1 cellular context compared by ENCODE assay signal in genomic region chr14:49768301-49769121, GRCh38.
TF ChIP-seq lines count a peak whose summit lies in the region.

No MANE protein-coding gene starts in this region.

TF ChIP-seq in GM12878, 131 proteins besides CTCF, POLR2A, EP300 and RAD21 (continued from another document):
- TF ChIP-seq ZBTB33 (IDR thresholded peaks at IDR 0.05) (no peak), PBX3 (IDR thresholded peaks at IDR 0.05; ENCODE audit: insufficient replicate concordance, low read depth, low read length) (no peak), ZBED1 (IDR thresholded peaks at IDR 0.05; ENCODE audit: borderline replicate concordance) (no peak), SPI1 (IDR thresholded peaks at IDR 0.05; ENCODE audit: borderline replicate concordance, insufficient read depth, low read depth, low read length) (no peak), RCOR1 (conservative IDR thresholded peaks at IDR 0.05; ENCODE audit: low read depth, low read length) (no peak), EGR1 (IDR thresholded peaks at IDR 0.05; ENCODE audit: borderline replicate concordance in 1 of 2, low read depth in 2 of 2, low read length in 2 of 2) (peak in 1 of 2 experiments; percentile 46; a peak in 1 of 3 replicates), CHD2 (IDR thresholded peaks at IDR 0.05; ENCODE audit: borderline replicate concordance, low read depth, low read length) (no peak), ETV6 (conservative IDR thresholded peaks at IDR 0.05 in 1 of 2, IDR thresholded peaks at IDR 0.05 in 1 of 2; ENCODE audit: borderline replicate concordance in 1 of 2, low read depth in 1 of 2) (no peak), FOS (IDR thresholded peaks at IDR 0.05; ENCODE audit: borderline replicate concordance, extremely low read depth, insufficient read length) (no peak), CREM (IDR thresholded peaks at IDR 0.05; ENCODE audit: low read depth) (peak; percentile 48), BCL3 (IDR thresholded peaks at IDR 0.05; ENCODE audit: borderline replicate concordance, insufficient read depth, low read depth, low read length, poor library complexity, severe bottlenecking) (peak; percentile 19), SUZ12 (IDR thresholded peaks at IDR 0.05; ENCODE audit: unreplicated experiment) (no peak), NRF1 (conservative IDR thresholded peaks at IDR 0.05; ENCODE audit: low read depth, low read length) (no peak), STAT3 (IDR thresholded peaks at IDR 0.05; ENCODE audit: low read depth, low read length) (no peak), RBBP5 (conservative IDR thresholded peaks at IDR 0.05) (no peak), ZNF274 (IDR thresholded peaks at IDR 0.05; ENCODE audit: insufficient read depth, insufficient read length) (no peak), POLR2AphosphoS5 (IDR thresholded peaks at IDR 0.05; ENCODE audit: low read length) (0 out of 2 replicates have a peak, but pooled peaks have one; percentile 8), BRCA1 (IDR thresholded peaks at IDR 0.05; ENCODE audit: low read depth, low read length) (no peak), SIN3A (IDR thresholded peaks at IDR 0.05; ENCODE audit: low read depth, low read length) (peak; percentile 49), CHD1 (IDR thresholded peaks at IDR 0.05; ENCODE audit: low read depth, low read length) (0 out of 2 replicates have a peak, but pooled peaks have one; percentile 79), EED (IDR thresholded peaks at IDR 0.05; ENCODE audit: low read depth) (peak; percentile 14; the same call in 1 of the 2 replicates), ATF2 (IDR thresholded peaks at IDR 0.05; ENCODE audit: low read length) (no peak), E2F4 (IDR thresholded peaks at IDR 0.05; ENCODE audit: low read depth, low read length) (no peak), E2F8 (IDR thresholded peaks at IDR 0.05; ENCODE audit: low read depth, partially characterized antibody) (peak; percentile 72), ATF7 (IDR thresholded peaks at IDR 0.05; ENCODE audit: low read depth) (peak; percentile 66), ZNF24 (IDR thresholded peaks at IDR 0.05) (no peak), WRNIP1 (IDR thresholded peaks at IDR 0.05; ENCODE audit: borderline replicate concordance, low read depth, low read length) (no peak), ZBTB4 (CRISPR knock-in tag; IDR thresholded peaks at IDR 0.05) (no peak), ZNF384 (IDR thresholded peaks at IDR 0.05; ENCODE audit: borderline replicate concordance, low read depth, low read length) (no peak), IRF5 (IDR thresholded peaks at IDR 0.05; ENCODE audit: borderline replicate concordance) (no peak), ZZZ3 (IDR thresholded peaks at IDR 0.05; ENCODE audit: control insufficient read depth, insufficient read length, low read depth) (no peak), ZSCAN29 (IDR thresholded peaks at IDR 0.05) (no peak), MYB (IDR thresholded peaks at IDR 0.05; ENCODE audit: borderline replicate concordance, low read depth, low read length) (no peak), MTA2 (IDR thresholded peaks at IDR 0.05; ENCODE audit: low read depth) (no peak), YBX1 (IDR thresholded peaks at IDR 0.05) (no peak), IRF4 (IDR thresholded peaks at IDR 0.05; ENCODE audit: low read depth, low read length) (0 out of 2 replicates have a peak, but pooled peaks have one; percentile 6), POLR2AphosphoS2 (IDR thresholded peaks at IDR 0.05; ENCODE audit: low read depth, low read length) (peak; percentile 21; the same call in 1 of the 2 replicates), BHLHE40 (IDR thresholded peaks at IDR 0.05; ENCODE audit: borderline replicate concordance in 1 of 2, low read depth in 2 of 2, low read length in 1 of 2) (no peak; a peak in 1 of 4 replicates), JUND (IDR thresholded peaks at IDR 0.05; ENCODE audit: low read depth, low read length) (no peak), TCF12 (IDR thresholded peaks at IDR 0.05; ENCODE audit: low read depth, low read length) (no peak), IRF3 (IDR thresholded peaks at IDR 0.05) (no peak), ELK1 (IDR thresholded peaks at IDR 0.05; ENCODE audit: low read depth, low read length) (no peak), RAD51 (IDR thresholded peaks at IDR 0.05) (no peak), DPF2 (IDR thresholded peaks at IDR 0.05) (0 out of 2 replicates have a peak, but pooled peaks have one; percentile 4), YY1 (IDR thresholded peaks at IDR 0.05; ENCODE audit: low read depth, low read length) (peak; percentile 86), ESRRA (IDR thresholded peaks at IDR 0.05; ENCODE audit: low read length) (no peak), CBX5 (IDR thresholded peaks at IDR 0.05; ENCODE audit: low read depth) (no peak)
